ENCODE assay signal across 7 cellular contexts in genomic region chr20:40506567-40506966, GRCh38.
A peak's percentile ranks its signal among the peaks of the same experiment; 100 is the strongest.
DNase-seq lines count a peak whose midpoint lies in the region; ATAC-seq and TF ChIP-seq lines count a peak whose summit lies in the region.

No MANE protein-coding gene starts in this region.

- peak overlapping the region; percentile 34 for H3K27ac ChIP-seq in fibroblast of lung (ENCODE audit: insufficient read depth, low read length)

- H3K4me2 ChIP-seq in fibroblast of lung (ENCODE audit: extremely low read depth, insufficient read depth, low read length) = no peak overlapping the region

- no peaks in the 10 kb centered on the region for H3K27me3 ChIP-seq in fibroblast of lung (ENCODE audit: control insufficient read depth, insufficient read depth, low read length)

- in situ Hi-C loops in GM13977 (cut with MboI; ENCODE audit: low pct_unique_long_range_greater_than_20kb, low sequenced_read_pairs, unreplicated experiment) = no loop called here

- no peaks in the 10 kb centered on the region for H4K20me1 ChIP-seq in fibroblast of lung (ENCODE audit: control insufficient read depth, extremely low read depth, insufficient read depth, low read length)

- ATAC-seq in GM21447 (IDR thresholded peaks at IDR 0.05; ENCODE audit: unreplicated experiment) (no peak), HG03432 (IDR thresholded peaks at IDR 0.05; ENCODE audit: unreplicated experiment) (no peak)

- no peak overlapping the region for H2AFZ ChIP-seq in fibroblast of lung (ENCODE audit: low read length)

- no peak overlapping the region for H3K4me3 ChIP-seq in fibroblast of lung (replicated peaks in 1 of 4; ENCODE audit: control extremely low read depth in 1 of 4, insufficient read depth in 1 of 4, low read depth in 3 of 4, low read length in 4 of 4)

- TF ChIP-seq CTCF in fibroblast of lung (conservative IDR thresholded peaks at IDR 0.05 in 1 of 2, IDR thresholded peaks at IDR 0.05 in 1 of 2; ENCODE audit: low read depth in 1 of 2, low read length in 2 of 2) = peak in 1 of 2 donors; percentile 3
- TF ChIP-seq CTCF in GM13977 (IDR thresholded peaks at IDR 0.05; ENCODE audit: extremely low read depth, insufficient read depth, missing control alignments) = no peak

- H3K9ac ChIP-seq in fibroblast of lung (ENCODE audit: insufficient read depth, low read length) = no peak overlapping the region

- peaks cover 2% of the 10 kb centered on the region for H3K4me1 ChIP-seq in fibroblast of lung (ENCODE audit: control insufficient read depth, extremely low read depth, insufficient read depth, low read length)

- DNase-seq in HS-27A (ENCODE audit: low read depth) (peak; percentile 85), SKM-1 (lab: John Stamatoyannopoulos, UW; ENCODE audit: unreplicated experiment) (peak; percentile 98), fibroblast of lung (ENCODE audit: low read depth in 2 of 2) (peak; percentile 97 to 99), non-pigmented ciliary epithelial cell (ENCODE audit: low read depth) (peak; percentile 97), GM13977 (ENCODE audit: low spot score) (no peak)

- no peaks in the 10 kb centered on the region for H3K36me3 ChIP-seq in fibroblast of lung (ENCODE audit: control insufficient read depth, insufficient read depth, low read length)

- no peaks in the 10 kb centered on the region for H3K79me2 ChIP-seq in fibroblast of lung (ENCODE audit: control insufficient read depth, insufficient read depth, low read length)

- no peaks in the 10 kb centered on the region for H3K9me3 ChIP-seq in fibroblast of lung (ENCODE audit: control insufficient read depth, insufficient read depth, low read depth, low read length)
